In genomic region chr6:16239090-16239797, GRCh38 we compare ENCODE assay signal across 8 cellular contexts. TPM values are rescaled to one million over a fixed set of nuclear protein-coding genes. Genes with fewer than 3 reads are reported as not detected.
A peak's percentile ranks its signal among the peaks of the same experiment; 100 is the strongest.
DNase-seq lines count a peak whose midpoint lies in the region; ATAC-seq, FAIRE-seq and TF ChIP-seq lines count a peak whose summit lies in the region.

No MANE protein-coding gene starts in this region.

- no peaks in the 10 kb centered on the region for H3K9me3 ChIP-seq in CD4-positive, alpha-beta T cell (ENCODE audit: control insufficient read depth, low read length)
- no peaks in the 10 kb centered on the region for H3K9me3 ChIP-seq in HEK293 (ENCODE audit: control insufficient read depth, insufficient read depth, low read depth, low read length)
- no peaks in the 10 kb centered on the region for H3K9me3 ChIP-seq in kidney (ENCODE audit: control insufficient read depth in 1 of 2, low read length in 2 of 2)
- H3K9me3 ChIP-seq in skeletal muscle tissue (ENCODE audit: control insufficient read depth in 3 of 3, low read length in 3 of 3): no peaks in the 10 kb centered on the region

- no peak for ATAC-seq in CD4-positive, alpha-beta T cell (ENCODE audit: poor library complexity)
- ATAC-seq in HG03342 (IDR thresholded peaks at IDR 0.05; ENCODE audit: unreplicated experiment): no peak

- peaks cover 17% of the 10 kb centered on the region for H3K4me1 ChIP-seq in HEK293 (ENCODE audit: control insufficient read depth, insufficient read depth, low read length)
- H3K4me1 ChIP-seq in kidney (ENCODE audit: control insufficient read depth in 1 of 2, insufficient read depth in 1 of 2, low read depth in 1 of 2, low read length in 2 of 2): peaks cover 11 to 17% of the 10 kb centered on the region in 2 donors
- peaks cover 47 to 69% (median 49%) of the 10 kb centered on the region in 3 donors for H3K4me1 ChIP-seq in skeletal muscle tissue (ENCODE audit: control insufficient read depth in 3 of 3, insufficient read depth in 3 of 3, low read length in 3 of 3)

- H3K4me1 Mint-ChIP-seq in CD4-positive, alpha-beta T cell (ENCODE audit: low read depth): peaks cover 17% of the 10 kb centered on the region

- H3K36me3 ChIP-seq in HEK293 (ENCODE audit: control insufficient read depth in 2 of 2, insufficient read depth in 1 of 2, low read length in 2 of 2): no peaks in the 10 kb centered on the region; a peak in 1 of 3 replicates
- no peaks in the 10 kb centered on the region for H3K36me3 ChIP-seq in kidney (ENCODE audit: control insufficient read depth in 1 of 2, insufficient read depth in 2 of 2, low read length in 2 of 2)
- no peaks in the 10 kb centered on the region for H3K36me3 ChIP-seq in skeletal muscle tissue (ENCODE audit: control insufficient read depth in 3 of 3, insufficient read depth in 3 of 3, low read length in 3 of 3)

- DNase-seq in CD4-positive, alpha-beta T cell: peak in 3 of 10 experiments; percentile 1 to 11 (median 5)
- DNase-seq in RKO (ENCODE audit: low spot score): peak; percentile 27
- peak; percentile 31 for DNase-seq in cerebellar cortex (ENCODE audit: low spot score)
- peak; percentile 91 for DNase-seq in kidney
- DNase-seq in NK-92 treated with Interleukin-12 subunit alpha and Interleukin-12 subunit beta, amount 100 ng/mL, for 24 hours (lab: John Stamatoyannopoulos, UW): no peak

- no peak overlapping the region for H3K27ac ChIP-seq in CD4-positive, alpha-beta T cell (ENCODE audit: low read depth, low read length)
- H3K27ac ChIP-seq in HEK293 (ENCODE audit: extremely low read depth, low read depth, low read length) (peak overlapping the region; percentile 49; the same call in 1 of the 2 replicates), kidney (ENCODE audit: low read depth in 2 of 2, low read length in 2 of 2) (peak overlapping the region; percentile 61 to 73), skeletal muscle tissue (ENCODE audit: low read depth, low read length) (peak overlapping the region; percentile 97)

- peak overlapping the region; percentile 93 for H3K4me3 Mint-ChIP-seq in CD4-positive, alpha-beta T cell

- no peak for TF ChIP-seq CTCF in CD4-positive, alpha-beta T cell (IDR thresholded peaks at IDR 0.05)
- TF ChIP-seq CTCF in HEK293 (tag by site-specific recombination; IDR thresholded peaks at IDR 0.05) (no peak; the same call in 1 of the 2 replicates), kidney (IDR thresholded peaks at IDR 0.05; ENCODE audit: borderline replicate concordance, extremely low read depth, insufficient read depth) (peak; percentile 35)

- H3K36me3 Mint-ChIP-seq in CD4-positive, alpha-beta T cell (ENCODE audit: low read depth): no peaks in the 10 kb centered on the region

- no peak for FAIRE-seq in kidney (lab: Jason Lieb, UNC)

- POLR2A ChIA-PET in CD4-positive, alpha-beta T cell (lab: Charles Lee): no interaction called here
- POLR2A ChIA-PET in HEK293 (lab: Yijun Ruan, JAX): interaction anchor here (1.3 kb wide), 1 partner anchor 33 kb away, joined by 3 read pairs; no protein-coding TSS in a partner anchor

- H3K9ac ChIP-seq in kidney (ENCODE audit: low read length in 2 of 2) (peak overlapping the region; percentile 76 to 80), skeletal muscle tissue (ENCODE audit: low read depth in 1 of 3, low read length in 3 of 3) (peak overlapping the region; percentile 88 to 99 (median 90))

- H3K27me3 Mint-ChIP-seq in CD4-positive, alpha-beta T cell: peaks cover 31% of the 10 kb centered on the region

- no peaks in the 10 kb centered on the region for H3K9me3 Mint-ChIP-seq in CD4-positive, alpha-beta T cell

- H3K27me3 ChIP-seq in CD4-positive, alpha-beta T cell (ENCODE audit: control insufficient read depth, insufficient read depth, low read length): peaks cover 9% of the 10 kb centered on the region
- no peaks in the 10 kb centered on the region for H3K27me3 ChIP-seq in skeletal muscle tissue (ENCODE audit: control insufficient read depth in 3 of 3, insufficient read depth in 3 of 3, low read length in 3 of 3)

- peak overlapping the region; percentile 18 for H3K27ac Mint-ChIP-seq in CD4-positive, alpha-beta T cell

- intact Hi-C loops in CD4-positive, alpha-beta T cell (cut with DNase I, micrococcal nuclease): no loop called here
- intact Hi-C loops in kidney (cut with DNase I): no loop called here

- CTCF ChIA-PET in CD4-positive, alpha-beta T cell (lab: Charles Lee): no interaction called here
- CTCF ChIA-PET in HEK293 (lab: Yijun Ruan, JAX): interaction anchor here (0.6 to 1.5 kb wide), 6 partner anchors 14 to 83 kb away, joined by 3 to 4 read pairs (median 4); no protein-coding TSS in a partner anchor

- H3K4me3 ChIP-seq in HEK293 (ENCODE audit: low read depth, low read length) (peak overlapping the region; percentile 53), kidney (ENCODE audit: low read length in 2 of 2) (peak overlapping the region; percentile 80 to 95), skeletal muscle tissue (ENCODE audit: low read length in 3 of 3) (peak overlapping the region; percentile 71 to 89 (median 84))

TF ChIP-seq in HEK293, 187 proteins besides CTCF, POLR2A, EP300 and RAD21 (continues in another document):
- TF ChIP-seq KLF17 (tag by site-specific recombination; IDR thresholded peaks at IDR 0.05) (no peak), ZNF391 (tag by site-specific recombination; IDR thresholded peaks at IDR 0.05; ENCODE audit: borderline replicate concordance, low read depth) (0 out of 2 replicates have a peak, but pooled peaks have one; percentile 9), PBX3 (CRISPR knock-in tag; IDR thresholded peaks at IDR 0.05) (no peak), PRDM6 (tag by site-specific recombination; IDR thresholded peaks at IDR 0.05) (no peak), SP2 (tag by site-specific recombination; IDR thresholded peaks at IDR 0.05) (peak; percentile 51), ZNF184 (tag by site-specific recombination; IDR thresholded peaks at IDR 0.05) (no peak), PRDM4 (tag by site-specific recombination; IDR thresholded peaks at IDR 0.05) (peak; percentile 75), ZNF692 (tag by site-specific recombination; IDR thresholded peaks at IDR 0.05) (no peak)

RNA-seq across cellular contexts. Expression of gene GMPR, which starts 0.9 kb away (rescaled TPM):
- under 1 TPM; 0.63 to 0.95 TPM for total RNA-seq in CD4-positive, alpha-beta T cell
- total RNA-seq in kidney (51.4 TPM), skeletal muscle tissue (26.1 TPM)
- 54.5 TPM for polyA plus RNA-seq in kidney (ENCODE audit: insufficient read depth, low read depth, low replicate concordance)

Comparison
In these comparisons a context has a peak if more than half of its experiments do, and no peak if none do; other contexts are left out.
1. RNA of gene GMPR, which starts 0.9 kb away (total RNA-seq): 51.4 TPM in kidney (single experiment) and 26.1 TPM in skeletal muscle tissue (single experiment); 0.63 to 0.95 TPM in CD4-positive, alpha-beta T cell; every median in the first group is over 10 times any median in the second.
2. Peak in every context shown above with its lines, with median percentiles within 50 percentile points of each other: H3K4me3 ChIP-seq.